ENCODE assay signal across 8 cellular contexts in the genomic region with DNA sequence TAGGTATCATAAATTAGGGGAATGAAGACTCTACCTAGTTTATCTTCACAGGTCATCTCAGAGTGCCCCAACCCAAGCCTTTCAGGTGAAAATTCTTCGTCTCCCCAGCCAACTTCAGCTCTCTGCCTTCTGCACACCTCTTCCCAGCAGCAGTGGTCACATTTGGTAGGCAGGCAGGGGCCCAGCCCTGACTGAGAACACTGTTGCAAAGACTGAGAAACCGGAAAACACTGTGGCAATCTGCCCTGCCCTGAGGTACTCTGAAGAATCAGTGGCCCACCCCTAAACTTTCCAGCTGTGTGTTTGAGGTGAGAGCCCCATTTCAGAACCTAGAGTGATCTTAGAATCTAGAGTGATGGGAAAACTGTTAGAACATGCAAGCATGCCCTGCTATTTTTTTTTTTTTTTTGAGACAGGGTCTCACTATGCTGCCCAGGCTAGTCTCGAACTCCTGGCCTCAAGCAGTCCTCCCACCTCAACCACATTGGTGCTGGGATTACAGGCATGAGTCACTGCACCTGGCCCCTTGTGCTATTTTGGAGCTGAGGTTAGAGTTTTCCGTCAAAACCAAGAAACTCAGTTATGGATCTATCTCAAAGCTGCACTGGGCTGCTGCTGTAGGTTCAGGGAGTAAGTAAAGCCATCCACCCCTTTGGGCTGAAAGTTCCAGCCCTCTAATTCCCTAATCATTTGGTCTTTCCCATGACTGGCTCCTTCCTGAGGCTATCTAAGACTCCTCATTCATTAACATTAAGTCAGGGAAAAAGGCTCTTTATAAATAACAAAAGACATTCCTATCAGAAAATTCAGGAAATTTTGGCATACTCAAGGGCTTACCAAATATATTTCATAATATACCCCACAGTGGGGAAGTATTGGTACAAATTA. TPM values are rescaled to one million over a fixed set of nuclear protein-coding genes. Genes with fewer than 3 reads are reported as not detected.
A peak's percentile ranks its signal among the peaks of the same experiment; 100 is the strongest.
DNase-seq lines count a peak whose midpoint lies in the region; ATAC-seq, FAIRE-seq and TF ChIP-seq lines count a peak whose summit lies in the region.
"Had no signal": no experiment of that assay in that cellular context is flagged by ENCODE, and none has a peak within 500 bp of the region (broad histone marks: within the 10 kb centered on the region; RNA-seq: fewer than 3 reads in every experiment).

No MANE protein-coding gene starts in this region.

- 0 out of 2 replicates have a peak overlapping the region, but pooled peaks have one; percentile 65 for H2BK15ac ChIP-seq in H1 (ENCODE audit: low read length)

- FAIRE-seq in H1 (lab: Jason Lieb, UNC), result no peak

- in situ Hi-C loops in GM13976 (cut with MboI; ENCODE audit: low sequenced_read_pairs, unreplicated experiment), result no loop called here

- TF ChIP-seq CTCF in RWPE1 (conservative IDR thresholded peaks at IDR 0.05; ENCODE audit: low read depth) (no peak), H1 (IDR thresholded peaks at IDR 0.05; ENCODE audit: control extremely low read depth in 1 of 3, insufficient read depth in 1 of 3, low read depth in 1 of 3, low read length in 3 of 3) (no peak), smooth muscle cell (IDR thresholded peaks at IDR 0.05; ENCODE audit: borderline replicate concordance, insufficient read depth, poor library complexity, severe bottlenecking) (no peak), GM13976 (IDR thresholded peaks at IDR 0.05; ENCODE audit: borderline replicate concordance, control extremely low read depth, extremely low read depth, insufficient read depth, missing control alignments) (no peak)

- H2AFZ ChIP-seq in H1 (ENCODE audit: low read length), result no peak overlapping the region
- no peak overlapping the region for H2AFZ ChIP-seq in smooth muscle cell (ENCODE audit: low read depth)

- no peak overlapping the region for H2BK5ac ChIP-seq in H1 (ENCODE audit: low read depth, low read length)

- H4K5ac ChIP-seq in H1 (ENCODE audit: insufficient read length, low read depth, low read length), result no peak overlapping the region

- no peaks in the 10 kb centered on the region; the same call in 1 of the 2 replicates for H3K79me1 ChIP-seq in H1 (ENCODE audit: low read depth, low read length)

- TF ChIP-seq POLR2A in H1 (IDR thresholded peaks at IDR 0.05; ENCODE audit: control extremely low read depth in 1 of 2, low read depth in 2 of 2, low read length in 2 of 2), result no peak

- no peak overlapping the region for H2BK12ac ChIP-seq in H1 (ENCODE audit: low read depth, low read length)

- H3K9me3 ChIP-seq in H1 (ENCODE audit: insufficient read depth in 2 of 2, low read depth in 1 of 2, low read length in 1 of 2) (no peaks in the 10 kb centered on the region), smooth muscle cell (replicated peaks; ENCODE audit: low read depth) (no peaks in the 10 kb centered on the region)
- H3K9me3 ChIP-seq in effector memory CD4-positive, alpha-beta T cell (ENCODE audit: control insufficient read depth, low read length), result no peaks in the 10 kb centered on the region

- no peak overlapping the region for H3K14ac ChIP-seq in H1 (ENCODE audit: insufficient read length)

- peak overlapping the region; percentile 98 for H3K27ac ChIP-seq in RWPE1
- no peak overlapping the region for H3K27ac ChIP-seq in H1 (ENCODE audit: low read depth, low read length)
- peak overlapping the region; percentile 90 for H3K27ac ChIP-seq in smooth muscle cell (ENCODE audit: low read depth)
- no peak overlapping the region for H3K27ac ChIP-seq in effector memory CD4-positive, alpha-beta T cell (ENCODE audit: insufficient read depth, low read length, poor library complexity, severe bottlenecking)

- CTCF ChIA-PET in RWPE1 (lab: Yijun Ruan, JAX), result interaction anchor here (0.6 to 0.7 kb wide), 3 partner anchors 8 to 286 kb away, joined by 3 to 4 read pairs (median 3); no protein-coding TSS in a partner anchor
- CTCF ChIA-PET in H1 (lab: Charles Lee; ENCODE audit: partially characterized antibody), result interaction anchor here (0.6 to 1.4 kb wide), 3 partner anchors 18 to 201 kb away, joined by 3 to 4 read pairs (median 3); no protein-coding TSS in a partner anchor

- no peak for TF ChIP-seq RAD21 in H1 (IDR thresholded peaks at IDR 0.05 in 1 of 2, conservative IDR thresholded peaks at IDR 0.05 in 1 of 2; ENCODE audit: low read depth in 2 of 2, low read length in 2 of 2)

- H3K4me3 ChIP-seq in H1 (ENCODE audit: extremely low read depth in 1 of 4, insufficient read depth in 2 of 4, low read depth in 3 of 4, low read length in 4 of 4) (no peak overlapping the region), smooth muscle cell (no peak overlapping the region)
- no peak overlapping the region for H3K4me3 ChIP-seq in effector memory CD4-positive, alpha-beta T cell (ENCODE audit: insufficient read depth, low read depth, low read length, poor library complexity, severe bottlenecking)

- DNase-seq in RWPE1 (ENCODE audit: low spot score) (no peak), H1 (ENCODE audit: low read depth in 1 of 2, low spot score in 2 of 2) (no peak), smooth muscle cell (lab: John Stamatoyannopoulos, UW; ENCODE audit: unreplicated experiment) (no peak), GOT3 (lab: John Stamatoyannopoulos, UW) (no peak), GM13976 (ENCODE audit: low spot score) (no peak)
- no peak for DNase-seq in effector memory CD4-positive, alpha-beta T cell

- H3K4me1 ChIP-seq in H1 (replicated peaks in 1 of 4; ENCODE audit: control insufficient read depth in 3 of 4, insufficient read depth in 4 of 4, low read length in 3 of 4) (peaks cover 3 to 6% (median 5%) of the 10 kb centered on the region in 4 experiments; a peak in 6 of 7 replicates), smooth muscle cell (ENCODE audit: low read depth) (peaks cover 13% of the 10 kb centered on the region)
- peaks cover 23% of the 10 kb centered on the region for H3K4me1 ChIP-seq in effector memory CD4-positive, alpha-beta T cell (ENCODE audit: control insufficient read depth, insufficient read depth, low read length, poor library complexity, severe bottlenecking)

- H4K20me1 ChIP-seq in H1 (replicated peaks in 1 of 2; ENCODE audit: control insufficient read depth in 1 of 2, insufficient read depth in 2 of 2, low read length in 2 of 2) (peaks cover 0 to 4% of the 10 kb centered on the region in 2 experiments), smooth muscle cell (ENCODE audit: low read depth) (peaks cover 30% of the 10 kb centered on the region)

- H3K36me3 ChIP-seq in H1 (ENCODE audit: control insufficient read depth in 2 of 4, insufficient read depth in 4 of 4, low read length in 3 of 4), result peaks cover 0 to 10% (median 3%) of the 10 kb centered on the region in 4 experiments; a peak in 3 of 8 replicates
- H3K36me3 ChIP-seq in smooth muscle cell (ENCODE audit: low read depth), result peaks cover 9% of the 10 kb centered on the region
- H3K36me3 ChIP-seq in effector memory CD4-positive, alpha-beta T cell (ENCODE audit: control insufficient read depth, insufficient read depth, low read length), result peaks cover 14% of the 10 kb centered on the region

- H3K4me2 ChIP-seq in H1 (ENCODE audit: insufficient read depth in 1 of 2, low read depth in 2 of 2, low read length in 2 of 2) (no peak overlapping the region), smooth muscle cell (no peak overlapping the region)

- peaks cover 0 to 4% (median 0%) of the 10 kb centered on the region in 4 experiments; a peak in 2 of 7 replicates for H3K27me3 ChIP-seq in H1 (replicated peaks in 1 of 4; ENCODE audit: control insufficient read depth in 3 of 4, extremely low read depth in 1 of 4, insufficient read depth in 3 of 4, low read length in 3 of 4)
- H3K27me3 ChIP-seq in smooth muscle cell (ENCODE audit: low read depth), result no peaks in the 10 kb centered on the region
- no peaks in the 10 kb centered on the region for H3K27me3 ChIP-seq in effector memory CD4-positive, alpha-beta T cell (replicated peaks; ENCODE audit: control insufficient read depth, insufficient read depth, low read length, poor library complexity, severe bottlenecking)

- no peak overlapping the region for H2AK5ac ChIP-seq in H1 (ENCODE audit: low read depth, low read length)

- no peak overlapping the region for H4K8ac ChIP-seq in H1 (ENCODE audit: extremely low read depth, insufficient read depth, low read length)

- no peak for TF ChIP-seq EP300 in H1 (IDR thresholded peaks at IDR 0.05; ENCODE audit: borderline replicate concordance in 1 of 2, low read depth in 2 of 2, low read length in 2 of 2)

- H3K18ac ChIP-seq in H1 (ENCODE audit: extremely low read depth, low read length), result no peak overlapping the region

- no peak overlapping the region for H2BK120ac ChIP-seq in H1 (replicated peaks; ENCODE audit: low read depth, low read length)

- no peak overlapping the region for H3K56ac ChIP-seq in H1 (replicated peaks; ENCODE audit: insufficient read length, low read depth, low read length)

- WGBS in H1 (ENCODE audit: extremely low coverage in 1 of 2, insufficient coverage in 1 of 2, insufficient read length in 1 of 2, insufficient replicate concordance in 2 of 2, low coverage in 1 of 2, low lambda C conversion rate in 2 of 2, missing lambda C conversion rate in 1 of 2), 2 experiments, result 89% methylated on average over 4 of the region's 4 CpGs; no CpG with 5 or more reads in 1 of the 2 experiments
- 76% methylated on average over 4 of the region's 4 CpGs for WGBS in smooth muscle cell (ENCODE audit: low lambda C conversion rate)

- no peak overlapping the region for H4K91ac ChIP-seq in H1 (replicated peaks; ENCODE audit: insufficient read length, low read length)

- POLR2A ChIA-PET in RWPE1 (lab: Yijun Ruan, JAX; ENCODE audit: low non-redundant PET), result no interaction called here
- POLR2A ChIA-PET in H1 (lab: Charles Lee; ENCODE audit: partially characterized antibody), result interaction anchor here (0.6 to 4.4 kb wide), 7 partner anchors 9 to 104 kb away, joined by 3 to 26 read pairs (median 4); no protein-coding TSS in a partner anchor

- H3F3A ChIP-seq in smooth muscle cell (ENCODE audit: low read depth), result peaks cover 28% of the 10 kb centered on the region

- H2BK20ac ChIP-seq in H1 (ENCODE audit: low read length), result no peak overlapping the region

- H3K23me2 ChIP-seq in H1 (ENCODE audit: low read depth, low read length), result peaks cover 11% of the 10 kb centered on the region

- H3K4ac ChIP-seq in H1 (replicated peaks; ENCODE audit: insufficient read length, low read depth, low read length), result no peak overlapping the region

- no peak overlapping the region for H3K9ac ChIP-seq in H1 (replicated peaks in 1 of 4; ENCODE audit: extremely low read depth in 1 of 4, low read depth in 3 of 4, low read length in 3 of 4)
- H3K9ac ChIP-seq in smooth muscle cell (ENCODE audit: low read depth), result no peak overlapping the region

- no peak overlapping the region for H3K23ac ChIP-seq in H1 (ENCODE audit: insufficient read length)

- ATAC-seq in GM18868 (IDR thresholded peaks at IDR 0.05; ENCODE audit: unreplicated experiment), result peak; percentile 17

- H3K79me2 ChIP-seq in H1 (ENCODE audit: control insufficient read depth in 1 of 2, insufficient read depth in 2 of 2, low read length in 2 of 2) (peaks cover 0 to 28% of the 10 kb centered on the region in 2 experiments; a peak in 2 of 4 replicates), smooth muscle cell (ENCODE audit: low read depth) (peaks cover 28% of the 10 kb centered on the region)

RNA-seq across cellular contexts. Expression of gene LDHA, which starts 1.7 kb away (rescaled TPM):
- total RNA-seq in H1 (2021; fragmentation: NEBNext Ultra II Directional; extraction: Animal tissue kit (Norgen Biotek cat#: 25700)), result 480 and 486 TPM in 2 replicates
- 241 and 443 TPM in 2 replicates for polyA plus RNA-seq in H1 (2011; rRNA removed)
- 473 TPM for polyA plus RNA-seq in H1 (2011; cell fraction: cytosol; rRNA removed)
- polyA plus RNA-seq in H1 (2011; cell fraction: nucleus; rRNA removed), result 85.6 TPM
- polyA plus RNA-seq in H1 (2012, experiment 1 of 2), result 443 to 712 TPM (median 548 TPM) in 4 replicates
- polyA plus RNA-seq in H1 (2012, experiment 2 of 2), result 85.5 TPM
- 338 TPM for polyA plus RNA-seq in H1 (2013, experiment 1 of 2)
- polyA plus RNA-seq in H1 (2013, experiment 2 of 2), result 376 TPM
- polyA minus RNA-seq in H1 (2011; rRNA and poly(A)+ RNA removed), result 382 and 565 TPM in 2 replicates
- 255 TPM for polyA minus RNA-seq in H1 (2011; cell fraction: cytosol; rRNA and poly(A)+ RNA removed)
- polyA minus RNA-seq in H1 (2011; cell fraction: nucleus; rRNA and poly(A)+ RNA removed), result 107 TPM
- 1,106 and 1,201 TPM in 2 replicates for total RNA-seq in smooth muscle cell
- polyA plus RNA-seq in smooth muscle cell, result 2,158 and 2,272 TPM in 2 replicates

RNA-seq across cellular contexts. Expression of gene LDHC, which starts 19.4 kb away (rescaled TPM):
- total RNA-seq in H1 (2021; fragmentation: NEBNext Ultra II Directional; extraction: Animal tissue kit (Norgen Biotek cat#: 25700)), result 0.88 and 0.96 TPM in 2 replicates
- polyA plus RNA-seq in H1 (2011; rRNA removed), result 0.39 and 1.2 TPM in 2 replicates
- polyA plus RNA-seq in H1 (2011; cell fraction: cytosol; rRNA removed), result 1.1 TPM
- 0.23 TPM for polyA plus RNA-seq in H1 (2011; cell fraction: nucleus; rRNA removed)
- polyA plus RNA-seq in H1 (2012, experiment 1 of 2), result 0.64 to 1.2 TPM (median 0.96 TPM) in 4 replicates
- 0.31 TPM for polyA plus RNA-seq in H1 (2012, experiment 2 of 2)
- 0.53 TPM for polyA plus RNA-seq in H1 (2013, experiment 1 of 2)
- 0.61 TPM for polyA plus RNA-seq in H1 (2013, experiment 2 of 2)
- 0.09 and 0.49 TPM in 2 replicates for polyA minus RNA-seq in H1 (2011; rRNA and poly(A)+ RNA removed)
- not detected for polyA minus RNA-seq in H1 (2011; cell fraction: cytosol; rRNA and poly(A)+ RNA removed)
- polyA minus RNA-seq in H1 (2011; cell fraction: nucleus; rRNA and poly(A)+ RNA removed), result 0.40 TPM
- 0.45 and 3.1 TPM in 2 replicates for total RNA-seq in smooth muscle cell
- polyA plus RNA-seq in smooth muscle cell, result 0.83 and 1.2 TPM in 2 replicates
- polyA plus RNA-seq: neural cell had no signal

Comparison
In these comparisons a context has a peak if more than half of its experiments do, and no peak if none do; other contexts are left out.
1. H3K27ac ChIP-seq: peak in RWPE1 (single experiment) and smooth muscle cell (single experiment); none in H1 (single experiment) and effector memory CD4-positive, alpha-beta T cell (single experiment).